Comparison of ENCODE assay signal across 16 cellular contexts in the genomic region with DNA sequence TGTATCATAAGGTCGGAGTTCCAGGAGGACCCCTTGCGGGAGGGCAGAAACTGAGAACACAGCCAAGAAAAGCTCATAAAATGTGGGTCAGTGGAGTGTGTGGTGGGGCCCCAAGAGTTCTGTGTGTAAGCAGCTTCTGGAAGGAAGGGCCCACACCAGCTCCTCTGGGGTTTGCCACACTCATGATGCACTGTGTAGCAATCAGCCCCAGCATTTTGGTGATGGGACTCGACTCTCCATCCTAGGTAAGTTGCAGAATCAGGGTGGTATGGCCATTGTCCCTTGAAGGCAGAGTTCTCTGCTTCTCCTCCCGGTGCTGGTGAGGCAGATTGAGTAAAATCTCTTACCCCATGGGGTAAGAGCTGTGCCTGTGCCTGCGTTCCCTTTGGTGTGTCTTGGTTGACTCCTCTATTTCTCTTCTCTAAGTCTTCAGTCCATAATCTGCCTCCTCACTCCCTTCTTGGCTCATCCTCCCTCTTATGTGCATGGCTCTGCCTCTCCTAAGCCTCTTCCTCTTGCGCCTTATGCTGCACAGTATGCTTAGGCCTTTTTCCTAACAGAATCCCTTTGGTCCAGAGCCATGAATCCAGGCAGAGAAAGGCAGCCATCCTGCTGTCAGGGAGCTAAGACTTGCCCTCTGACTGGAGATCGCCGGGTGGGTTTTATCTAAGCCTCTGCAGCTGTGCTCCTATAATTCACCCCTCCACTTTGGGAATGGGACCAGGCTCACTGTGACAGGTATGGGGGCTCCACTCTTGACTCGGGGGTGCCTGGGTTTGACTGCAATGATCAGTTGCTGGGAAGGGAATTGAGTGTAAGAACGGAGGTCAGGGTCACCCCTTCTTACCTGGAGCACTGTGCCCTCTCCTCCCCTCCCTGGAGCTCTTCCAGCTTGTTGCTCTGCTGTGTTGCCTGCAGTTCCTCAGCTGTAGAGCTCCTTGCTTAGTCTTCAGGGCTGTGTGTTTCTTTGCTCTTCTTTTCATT. TPM values are rescaled to one million over a fixed set of nuclear protein-coding genes. Genes with fewer than 3 reads are reported as not detected.
DNase-seq lines count a peak whose midpoint lies in the region; ATAC-seq, FAIRE-seq and TF ChIP-seq lines count a peak whose summit lies in the region.
"Had no signal": no experiment of that assay in that cellular context is flagged by ENCODE, and none has a peak within 500 bp of the region (broad histone marks: within the 10 kb centered on the region; RNA-seq: fewer than 3 reads in every experiment).

No MANE protein-coding gene starts in this region.

- H3K9me3 Mint-ChIP-seq in activated B cell treated with CpG ODN at 0.5 μM for 24 hours (no peaks in the 10 kb centered on the region), progenitor cell of endocrine pancreas (ENCODE audit: low read depth) (no peaks in the 10 kb centered on the region)

- H3K27ac Mint-ChIP-seq in activated B cell treated with CpG ODN at 0.5 μM for 24 hours, result peak overlapping the region; percentile 56
- no peak overlapping the region for H3K27ac Mint-ChIP-seq in progenitor cell of endocrine pancreas

- DNase-seq in NK-92 treated with Interleukin-12 subunit alpha and Interleukin-12 subunit beta, amount 100 ng/mL, for 24 hours (lab: John Stamatoyannopoulos, UW), result peak; percentile 47
- DNase-seq in NK-92 (lab: John Stamatoyannopoulos, UW; ENCODE audit: unreplicated experiment) (no peak), activated B cell treated with CpG ODN at 0.5 μM for 24 hours (no peak), cerebellum (ENCODE audit: low spot score) (peak; percentile 54), frontal cortex (ENCODE audit: low spot score in 2 of 2) (no peak), progenitor cell of endocrine pancreas (ENCODE audit: low spot score, unreplicated experiment) (no peak), COLO668 (lab: John Stamatoyannopoulos, UW; ENCODE audit: unreplicated experiment) (no peak)
- peak; percentile 31 for DNase-seq in stimulated activated CD8-positive, alpha-beta memory T cell treated with anti-CD3 and anti-CD28 coated beads, Interleukin-4, amount 100 ng/mL, for 48 hours
- DNase-seq: 8988T; central memory CD4-positive, alpha-beta T cell; COR-L47; GDM1; heart left ventricle; kidney glomerular epithelial cell; MV-4-11; psoas muscle had no signal

- CTCF ChIA-PET in activated B cell treated with CpG ODN at 0.5 μM for 24 hours (lab: Charles Lee), result interaction anchor here (1.0 to 21.3 kb wide), 5 partner anchors 7 to 427 kb away, joined by 3 to 571 read pairs (median 8); no protein-coding TSS in a partner anchor

- H3K27me3 Mint-ChIP-seq in activated B cell treated with CpG ODN at 0.5 μM for 24 hours (no peaks in the 10 kb centered on the region), progenitor cell of endocrine pancreas (peaks cover 49% of the 10 kb centered on the region)

- H3K4me1 Mint-ChIP-seq in activated B cell treated with CpG ODN at 0.5 μM for 24 hours, result peaks cover 66% of the 10 kb centered on the region
- no peaks in the 10 kb centered on the region for H3K4me1 Mint-ChIP-seq in progenitor cell of endocrine pancreas (ENCODE audit: low read depth)

- POLR2A ChIA-PET in activated B cell treated with CpG ODN at 0.5 μM for 24 hours (lab: Charles Lee), result interaction anchor here (8.2 to 20.4 kb wide), 2 partner anchors 9 to 21 kb away, joined by 325 to 1916 read pairs; no protein-coding TSS in a partner anchor

- ATAC-seq in activated B cell treated with CpG ODN at 0.5 μM for 24 hours (ENCODE audit: low read depth), result no peak
- ATAC-seq: heart left ventricle, psoas muscle had no signal

- FAIRE-seq in frontal cortex (lab: Jason Lieb, UNC), result no peak

- no peak overlapping the region for H3K4me3 Mint-ChIP-seq in activated B cell treated with CpG ODN at 0.5 μM for 24 hours
- H3K4me3 Mint-ChIP-seq in progenitor cell of endocrine pancreas (ENCODE audit: low read depth), result no peak overlapping the region

- intact Hi-C loops in activated B cell treated with CpG ODN at 0.5 μM for 24 hours (cut with micrococcal nuclease), result no loop called here

- H3K36me3 Mint-ChIP-seq in activated B cell treated with CpG ODN at 0.5 μM for 24 hours (ENCODE audit: low read depth) (no peaks in the 10 kb centered on the region), progenitor cell of endocrine pancreas (ENCODE audit: insufficient read depth) (no peaks in the 10 kb centered on the region)

- TF ChIP-seq CTCF in activated B cell treated with CpG ODN at 0.5 μM for 24 hours (IDR thresholded peaks at IDR 0.05) (no peak), progenitor cell of endocrine pancreas (IDR thresholded peaks at IDR 0.05; ENCODE audit: unreplicated experiment) (no peak)

RNA-seq across cellular contexts. Expression of gene PRSS2, which starts 17.8 kb away (rescaled TPM):
- total RNA-seq in activated B cell treated with CpG ODN at 0.5 μM for 24 hours, result not detected in 2 replicates
- total RNA-seq in cerebellum, result not detected
- not detected for total RNA-seq in frontal cortex
- 3.9 and 5.3 TPM in 2 replicates for total RNA-seq in progenitor cell of endocrine pancreas

RNA-seq across cellular contexts. Expression of gene PRSS1, which starts 39.3 kb away (rescaled TPM):
- total RNA-seq in activated B cell treated with CpG ODN at 0.5 μM for 24 hours, result not detected in 2 replicates
- total RNA-seq in cerebellum, result not detected
- not detected for total RNA-seq in frontal cortex
- 26.9 and 32.1 TPM in 2 replicates for total RNA-seq in progenitor cell of endocrine pancreas

Comparison
In these comparisons a context has a peak if more than half of its experiments do, and no peak if none do; other contexts are left out.
1. DNase-seq: peak in NK-92 treated with Interleukin-12 subunit alpha and Interleukin-12 subunit beta, amount 100 ng/mL, for 24 hours (single experiment), cerebellum (single experiment) and stimulated activated CD8-positive, alpha-beta memory T cell treated with anti-CD3 and anti-CD28 coated beads, Interleukin-4, amount 100 ng/mL, for 48 hours (single experiment); none in NK-92 (single experiment), activated B cell treated with CpG ODN at 0.5 μM for 24 hours (single experiment), frontal cortex (0 of 2), progenitor cell of endocrine pancreas (single experiment) and COLO668 (single experiment).
2. RNA of gene PRSS1, which starts 39.3 kb away (total RNA-seq): 26.9 to 32.1 TPM in progenitor cell of endocrine pancreas; not detected in activated B cell treated with CpG ODN at 0.5 μM for 24 hours, not detected in cerebellum (single experiment) and not detected in frontal cortex (single experiment); every median in the first group is over 10 times any median in the second.